In the genomic region with DNA sequence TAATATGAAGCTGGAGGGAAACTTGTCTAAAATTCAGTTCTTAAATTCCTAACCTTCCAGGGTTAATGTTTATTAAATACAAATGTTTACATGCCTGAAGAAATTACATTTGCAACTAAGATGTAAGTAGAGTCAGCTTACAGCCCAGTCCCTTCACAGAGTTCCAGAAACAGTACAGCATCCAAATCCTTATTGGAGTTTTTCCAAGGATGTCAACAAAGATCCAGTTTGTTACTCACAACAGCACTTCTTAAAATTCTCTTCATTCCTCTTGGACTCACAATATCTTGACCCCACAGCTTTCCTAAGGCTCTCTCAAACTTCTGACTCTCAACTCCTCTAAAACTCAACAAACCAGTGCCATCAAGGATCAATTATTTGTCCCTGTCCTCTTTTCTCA, we compare ENCODE assay signal across 22 cellular contexts.
"Had no signal": no experiment of that assay in that cellular context is flagged by ENCODE, and none has a peak within 500 bp of the region (broad histone marks: within the 10 kb centered on the region; RNA-seq: fewer than 3 reads in every experiment).

No MANE protein-coding gene starts in this region.

- DNase-seq: activated B cell treated with CpG ODN at 0.5 μM for 24 hours; activated CD4-positive, alpha-beta memory T cell treated with anti-CD3 and anti-CD28 coated beads for 36 hours; activated CD4-positive, alpha-beta T cell treated with anti-CD3 and anti-CD28 coated beads, Interleukin-2, amount 10 ng/mL, durations not matched to agents 7 days and 5 days; activated CD8-positive, alpha-beta memory T cell treated with anti-CD3 and anti-CD28 coated beads for 24 hours; activated gamma-delta T cell; activated naive CD4-positive, alpha-beta T cell treated with anti-CD3 and anti-CD28 coated beads for 36 hours; activated T-cell treated with anti-CD3 and anti-CD28 coated beads, Interleukin-2, amount 50 U/mL, for 48 hours; central memory CD4-positive, alpha-beta T cell; KG1; NCI-H1048; NCI-H146; NCI-H187 treated with DMSO at 0.1 percent for 48 hours; NCI-H2107; NCI-H2171 treated with DMSO at 0.1 percent for 48 hours; NCI-H226; NCI-H526; NCI-H82; T-cell; T-helper 2 cell; T1000 had no signal

- H3K4me3 ChIP-seq: SK-N-MC had no signal

- ATAC-seq: activated T-helper 17 cell treated with anti-CD3 and anti-CD28 coated beads, Interleukin-2, amount 50 U/mL, for 72 hours; T-cell had no signal

- H3K27ac ChIP-seq: SK-N-MC had no signal
